Comparison of ENCODE assay signal across 4 cellular contexts in the genomic region with DNA sequence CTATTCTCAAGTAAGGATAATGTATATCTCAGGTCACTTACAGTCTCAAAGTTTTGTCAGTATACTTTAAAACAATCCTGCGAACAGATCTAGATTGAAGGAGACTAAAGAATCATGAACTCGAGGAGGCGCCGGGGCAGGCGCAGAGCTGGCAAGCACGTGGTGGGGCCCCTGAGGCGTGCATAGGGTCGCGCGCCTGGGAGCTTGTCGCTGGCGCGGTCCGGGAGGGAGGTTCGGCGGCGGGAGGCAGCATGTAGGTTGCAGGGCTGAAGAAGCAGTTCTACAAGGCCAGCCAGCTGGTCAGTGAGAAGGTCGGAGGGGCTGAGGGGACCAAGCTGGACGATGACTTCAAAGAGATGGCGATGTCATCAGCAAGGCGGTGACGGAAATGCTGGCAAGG. TPM values are rescaled to one million over a fixed set of nuclear protein-coding genes. Genes with fewer than 3 reads are reported as not detected.
"Had no signal": no experiment of that assay in that cellular context is flagged by ENCODE, and none has a peak within 500 bp of the region (broad histone marks: within the 10 kb centered on the region; RNA-seq: fewer than 3 reads in every experiment).

No MANE protein-coding gene starts in this region.

RNA-seq across cellular contexts. Expression of gene CLDN25, which starts 9.4 kb away (rescaled TPM):
- total RNA-seq: LHCN-M2, M059J, MCF 10A, NCI-H460 had no signal
